In genomic region chr11:120511116-120511803, GRCh38 we compare ENCODE assay signal across 8 cellular contexts. TPM values are rescaled to one million over a fixed set of nuclear protein-coding genes. Genes with fewer than 3 reads are reported as not detected.
DNase-seq lines count a peak whose midpoint lies in the region; ATAC-seq and TF ChIP-seq lines count a peak whose summit lies in the region.

Gene GRIK4 (plus strand): TSS chr11:120511748. CDS start chr11:120660319, 148,571 bp downstream.

- peak within 1 kb of the TSS; percentile 29 for H3K4me3 ChIP-seq in BJ (ENCODE audit: low read depth, low read length)

- H3K9me3 Mint-ChIP-seq in activated CD4-positive, alpha-beta memory T cell treated with anti-CD3 and anti-CD28 coated beads, Interleukin-2, amount 10 ng/mL, durations not matched to agents 7 days and 5 days, result no peaks in the 10 kb centered on the region

- TF ChIP-seq CTCF in BJ (IDR thresholded peaks at IDR 0.05; ENCODE audit: insufficient read depth, low read depth, low read length), result peak; percentile 95

- no peak within 1 kb of the TSS for H3K4me3 Mint-ChIP-seq in activated CD4-positive, alpha-beta memory T cell treated with anti-CD3 and anti-CD28 coated beads, Interleukin-2, amount 10 ng/mL, durations not matched to agents 7 days and 5 days

- no peaks in the 10 kb centered on the region for H3K36me3 ChIP-seq in BJ (ENCODE audit: control insufficient read depth, insufficient read depth, low read length)

- H3K27ac Mint-ChIP-seq in activated CD4-positive, alpha-beta memory T cell treated with anti-CD3 and anti-CD28 coated beads, Interleukin-2, amount 10 ng/mL, durations not matched to agents 7 days and 5 days, result no peak within 1 kb of the TSS

- POLR2A ChIA-PET in BJ (lab: Charles Lee), result no interaction called here
- POLR2A ChIA-PET in activated CD4-positive, alpha-beta memory T cell treated with anti-CD3 and anti-CD28 coated beads, Interleukin-2, amount 10 ng/mL, durations not matched to agents 7 days and 5 days (lab: Charles Lee), result no interaction called here

- peaks cover 4% of the 10 kb centered on the region for H3K4me1 Mint-ChIP-seq in activated CD4-positive, alpha-beta memory T cell treated with anti-CD3 and anti-CD28 coated beads, Interleukin-2, amount 10 ng/mL, durations not matched to agents 7 days and 5 days

- H3K27me3 ChIP-seq in BJ (ENCODE audit: control insufficient read depth, insufficient read depth, low read length), result peaks cover 7% of the 10 kb centered on the region; the same call in 1 of the 2 replicates

- peaks cover 63% of the 10 kb centered on the region for H3K27me3 Mint-ChIP-seq in activated CD4-positive, alpha-beta memory T cell treated with anti-CD3 and anti-CD28 coated beads, Interleukin-2, amount 10 ng/mL, durations not matched to agents 7 days and 5 days

- DNase-seq in BJ (ENCODE audit: low read depth) (no peak), GM19240 (ENCODE audit: insufficient read length, low spot score) (peak; percentile 93), NCI-H748 (lab: John Stamatoyannopoulos, UW; ENCODE audit: unreplicated experiment) (peak; percentile 77), medulla oblongata (ENCODE audit: extremely low spot score) (peak; percentile 89)
- peak; percentile 75 for DNase-seq in activated CD4-positive, alpha-beta memory T cell treated with anti-CD3 and anti-CD28 coated beads, Interleukin-2, amount 10 ng/mL, durations not matched to agents 7 days and 5 days
- DNase-seq in effector CD4-positive, alpha-beta T cell, result peak; percentile 50
- peak; percentile 42 for DNase-seq in stimulated activated CD8-positive, alpha-beta memory T cell treated with anti-CD3 and anti-CD28 coated beads, Interleukin-12 subunit alpha, Interleukin-12 subunit beta, amount 100 ng/mL, for 24 hours (ENCODE audit: extremely low read depth)

- ATAC-seq in HG03442 (IDR thresholded peaks at IDR 0.05; ENCODE audit: unreplicated experiment), result peak; percentile 83

- no peaks in the 10 kb centered on the region for H3K36me3 Mint-ChIP-seq in activated CD4-positive, alpha-beta memory T cell treated with anti-CD3 and anti-CD28 coated beads, Interleukin-2, amount 10 ng/mL, durations not matched to agents 7 days and 5 days (ENCODE audit: low read depth)

- CTCF ChIA-PET in BJ (lab: Yijun Ruan, JAX), result interaction anchor here (0.6 to 11.1 kb wide), 32 partner anchors 9 to 687 kb away, joined by 3 to 162 read pairs (median 4); no protein-coding TSS in a partner anchor
- CTCF ChIA-PET in activated CD4-positive, alpha-beta memory T cell treated with anti-CD3 and anti-CD28 coated beads, Interleukin-2, amount 10 ng/mL, durations not matched to agents 7 days and 5 days (lab: Charles Lee), result interaction anchor here (0.5 to 2.1 kb wide), 6 partner anchors 14 to 683 kb away, joined by 3 to 8 read pairs (median 4); no protein-coding TSS in a partner anchor

RNA-seq across cellular contexts. Expression of gene GRIK4, which starts in this region (rescaled TPM):
- not detected in 2 replicates for polyA plus RNA-seq in BJ (2011; rRNA removed)
- not detected in 2 replicates for polyA minus RNA-seq in BJ (2011; rRNA and poly(A)+ RNA removed)
- total RNA-seq in activated CD4-positive, alpha-beta memory T cell treated with anti-CD3 and anti-CD28 coated beads, Interleukin-2, amount 10 ng/mL, durations not matched to agents 7 days and 5 days, result not detected

Comparison
In these comparisons a context has a peak if more than half of its experiments do, and no peak if none do; other contexts are left out.
1. Peak in DNase-seq in activated CD4-positive, alpha-beta memory T cell treated with anti-CD3 and anti-CD28 coated beads, Interleukin-2, amount 10 ng/mL, durations not matched to agents 7 days and 5 days; RNA of the gene not detected or under 1 TPM.